1 cellular context compared by ENCODE assay signal in the genomic region with DNA sequence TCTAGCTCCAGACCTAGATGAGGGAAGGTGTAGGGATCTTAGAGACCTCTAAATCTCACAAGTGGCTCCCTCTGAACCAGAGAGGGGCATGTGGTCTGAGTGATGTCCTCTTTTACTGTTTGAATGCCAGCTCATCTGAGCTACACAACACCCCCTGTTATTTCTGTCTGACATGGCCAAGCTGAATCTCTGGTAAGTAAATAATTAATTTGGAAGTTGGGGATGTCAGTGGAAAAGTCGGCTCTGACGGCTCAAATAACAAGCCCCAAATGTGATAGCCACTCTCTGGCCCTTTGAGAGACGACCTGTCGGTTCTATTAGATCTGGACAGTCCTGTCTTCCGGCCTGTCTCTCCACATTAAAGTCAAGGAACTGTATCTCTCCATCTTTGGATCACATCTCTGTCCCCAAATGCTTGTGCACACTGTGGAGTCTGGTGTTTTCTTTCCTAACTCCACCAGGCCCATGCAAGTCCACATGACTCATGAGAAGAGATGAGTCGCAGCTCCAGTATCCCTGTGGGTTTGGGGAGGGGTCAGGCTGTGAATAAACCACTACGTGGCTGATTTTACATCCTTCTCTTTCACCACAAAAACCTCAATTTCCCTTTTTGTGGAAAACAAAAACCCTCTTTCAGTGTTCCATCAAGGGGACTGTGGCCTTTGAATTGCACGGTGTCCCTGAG.
TF ChIP-seq lines count a peak whose summit lies in the region.

No MANE protein-coding gene starts in this region.

TF ChIP-seq in K562, 482 proteins besides CTCF, POLR2A, EP300 and RAD21 (continued from another document):
- TF ChIP-seq, protein P1, sequence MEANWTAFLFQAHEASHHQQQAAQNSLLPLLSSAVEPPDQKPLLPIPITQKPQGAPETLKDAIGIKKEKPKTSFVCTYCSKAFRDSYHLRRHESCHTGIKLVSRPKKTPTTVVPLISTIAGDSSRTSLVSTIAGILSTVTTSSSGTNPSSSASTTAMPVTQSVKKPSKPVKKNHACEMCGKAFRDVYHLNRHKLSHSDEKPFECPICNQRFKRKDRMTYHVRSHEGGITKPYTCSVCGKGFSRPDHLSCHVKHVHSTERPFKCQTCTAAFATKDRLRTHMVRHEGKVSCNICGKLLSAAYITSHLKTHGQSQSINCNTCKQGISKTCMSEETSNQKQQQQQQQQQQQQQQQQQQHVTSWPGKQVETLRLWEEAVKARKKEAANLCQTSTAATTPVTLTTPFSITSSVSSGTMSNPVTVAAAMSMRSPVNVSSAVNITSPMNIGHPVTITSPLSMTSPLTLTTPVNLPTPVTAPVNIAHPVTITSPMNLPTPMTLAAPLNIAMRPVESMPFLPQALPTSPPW (CRISPR knock-in tag; IDR thresholded peaks at IDR 0.05), result no peak
- TF ChIP-seq FOSL1 (tag; conservative IDR thresholded peaks at IDR 0.05) (peak; percentile 73), POLR2AphosphoS2 (IDR thresholded peaks at IDR 0.05; ENCODE audit: low read length) (no peak), ESRRA (IDR thresholded peaks at IDR 0.05; ENCODE audit: borderline replicate concordance, low read depth) (peak; percentile 35; the same call in 1 of the 2 replicates), NCOA4 (IDR thresholded peaks at IDR 0.05; ENCODE audit: partially characterized antibody) (no peak), HDGF (IDR thresholded peaks at IDR 0.05) (no peak), SMARCC2 (IDR thresholded peaks at IDR 0.05; ENCODE audit: low read depth) (no peak), TRIM28 (IDR thresholded peaks at IDR 0.05) (no peak), ZNF212 (CRISPR knock-in tag; IDR thresholded peaks at IDR 0.05) (no peak), MAZ (CRISPR knock-in tag; conservative IDR thresholded peaks at IDR 0.05 in 1 of 2, IDR thresholded peaks at IDR 0.05 in 1 of 2) (no peak), POLR2H (tag; IDR thresholded peaks at IDR 0.05; ENCODE audit: low read depth) (no peak)
- TF ChIP-seq, protein P2, sequence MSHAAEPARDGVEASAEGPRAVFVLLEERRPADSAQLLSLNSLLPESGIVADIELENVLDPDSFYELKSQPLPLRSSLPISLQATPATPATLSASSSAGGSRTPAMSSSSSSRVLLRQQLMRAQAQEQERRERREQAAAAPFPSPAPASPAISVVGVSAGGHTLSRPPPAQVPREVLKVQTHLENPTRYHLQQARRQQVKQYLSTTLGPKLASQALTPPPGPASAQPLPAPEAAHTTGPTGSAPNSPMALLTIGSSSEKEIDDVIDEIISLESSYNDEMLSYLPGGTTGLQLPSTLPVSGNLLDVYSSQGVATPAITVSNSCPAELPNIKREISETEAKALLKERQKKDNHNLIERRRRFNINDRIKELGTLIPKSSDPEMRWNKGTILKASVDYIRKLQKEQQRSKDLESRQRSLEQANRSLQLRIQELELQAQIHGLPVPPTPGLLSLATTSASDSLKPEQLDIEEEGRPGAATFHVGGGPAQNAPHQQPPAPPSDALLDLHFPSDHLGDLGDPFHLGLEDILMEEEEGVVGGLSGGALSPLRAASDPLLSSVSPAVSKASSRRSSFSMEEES (CRISPR knock-in tag; IDR thresholded peaks at IDR 0.05), result no peak
- TF ChIP-seq, protein P3, sequence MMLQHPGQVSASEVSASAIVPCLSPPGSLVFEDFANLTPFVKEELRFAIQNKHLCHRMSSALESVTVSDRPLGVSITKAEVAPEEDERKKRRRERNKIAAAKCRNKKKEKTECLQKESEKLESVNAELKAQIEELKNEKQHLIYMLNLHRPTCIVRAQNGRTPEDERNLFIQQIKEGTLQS (IDR thresholded peaks at IDR 0.05), result peak; percentile 40; the same call in 1 of the 2 replicates
- TF ChIP-seq, protein P3 (CRISPR knock-in tag; conservative IDR thresholded peaks at IDR 0.05), result no peak
